Comparison of ENCODE assay signal across 8 cellular contexts in the genomic region with DNA sequence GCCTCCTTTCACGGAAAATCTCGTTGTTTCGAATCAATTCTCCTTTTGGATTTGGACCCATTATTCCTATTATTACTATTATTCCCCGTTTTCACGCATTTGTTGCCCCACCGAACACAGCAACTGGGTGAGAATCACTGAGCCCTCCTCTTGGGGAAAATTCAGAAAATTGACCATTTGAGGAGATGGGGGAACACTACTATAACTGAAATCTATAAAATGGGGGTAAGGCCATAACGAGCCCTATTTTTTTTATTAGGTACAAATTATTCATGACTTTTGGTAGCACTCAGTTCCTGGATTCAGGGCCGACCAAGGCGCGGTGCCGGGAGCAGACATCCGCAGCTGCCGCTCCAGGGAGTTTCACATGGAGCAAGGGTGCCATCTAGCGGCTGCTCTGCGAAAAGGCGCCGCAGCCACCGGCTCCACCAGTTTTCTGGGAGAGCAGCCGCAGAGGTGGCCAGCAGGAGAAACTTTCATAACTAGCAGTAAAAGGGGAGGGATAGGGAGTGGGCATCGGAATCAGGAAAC. TPM values are rescaled to one million over a fixed set of nuclear protein-coding genes. Genes with fewer than 3 reads are reported as not detected.
A peak's percentile ranks its signal among the peaks of the same experiment; 100 is the strongest.
DNase-seq lines count a peak whose midpoint lies in the region; ATAC-seq and TF ChIP-seq lines count a peak whose summit lies in the region.

No MANE protein-coding gene starts in this region.

- TF ChIP-seq CTCF in WTC11 (IDR thresholded peaks at IDR 0.05) (peak; percentile 92), MCF 10A (IDR thresholded peaks at IDR 0.05; ENCODE audit: unreplicated experiment) (peak; percentile 89)

- peak; percentile 29 for ATAC-seq in WTC11
- no peak for ATAC-seq in HG02970 (IDR thresholded peaks at IDR 0.05; ENCODE audit: low FRiP score, unreplicated experiment)

- BruUV-seq in MCF 10A (replicated peaks; lab: Mats Ljungman, UMichigan): no TSS peak

- peaks cover 25% of the 10 kb centered on the region for H3K4me1 Mint-ChIP-seq in WTC11
- H3K4me1 Mint-ChIP-seq in MCF 10A (ENCODE audit: insufficient read depth, unreplicated experiment): peaks cover 4% of the 10 kb centered on the region

- H3K27ac Mint-ChIP-seq in WTC11 (no peak overlapping the region), MCF 10A (ENCODE audit: low read depth, unreplicated experiment) (no peak overlapping the region)

- intact Hi-C loops in MCF 10A (cut with micrococcal nuclease): loop anchor here (1.0 to 2.0 kb wide), 5 partner anchors 310 to 593 kb away; no protein-coding TSS in a partner anchor

- CTCF ChIA-PET in WTC11 (lab: Charles Lee): interaction anchor here (0.9 to 2.8 kb wide), 17 partner anchors 12 to 592 kb away, joined by 3 to 13 read pairs (median 5); partner anchors contain the start of gene HOXB5
- CTCF ChIA-PET in MCF 10A (lab: Yijun Ruan, JAX): interaction anchor here (0.5 to 2.7 kb wide), 27 partner anchors 9 to 884 kb away, joined by 3 to 10 read pairs (median 4); no protein-coding TSS in a partner anchor

- H3K4me3 Mint-ChIP-seq in WTC11 (0 out of 2 replicates have a peak overlapping the region, but pooled peaks have one; percentile 25), MCF 10A (ENCODE audit: unreplicated experiment) (no peak overlapping the region)

- peaks cover 100% of the 10 kb centered on the region; the same call in 1 of the 2 replicates for H3K27me3 Mint-ChIP-seq in WTC11 (ENCODE audit: low read depth)
- H3K27me3 Mint-ChIP-seq in MCF 10A (ENCODE audit: insufficient read depth, unreplicated experiment): peaks cover 100% of the 10 kb centered on the region

- H3K36me3 Mint-ChIP-seq in WTC11: no peaks in the 10 kb centered on the region
- peaks cover 7% of the 10 kb centered on the region for H3K36me3 Mint-ChIP-seq in MCF 10A (ENCODE audit: insufficient read depth, unreplicated experiment)

- POLR2A ChIA-PET in WTC11 (lab: Charles Lee) (no interaction called here), MCF 10A (lab: Yijun Ruan, JAX) (no interaction called here)

- H3K9me3 Mint-ChIP-seq in WTC11 (no peaks in the 10 kb centered on the region), MCF 10A (ENCODE audit: unreplicated experiment) (no peaks in the 10 kb centered on the region)

- DNase-seq in NCI-H1417 (lab: John Stamatoyannopoulos, UW): peak; percentile 81 to 91 (median 87)
- no peak for DNase-seq in NCI-H1417 treated with DMSO at 0.1 percent for 48 hours (lab: John Stamatoyannopoulos, UW)
- DNase-seq in NCI-H2196 (lab: John Stamatoyannopoulos, UW; ENCODE audit: unreplicated experiment): peak; percentile 87
- peak; percentile 92 for DNase-seq in WTC11 (ENCODE audit: low spot score)
- DNase-seq in MCF 10A (ENCODE audit: unreplicated experiment): peak; percentile 77
- peak; percentile 89 for DNase-seq in inferior parietal cortex (ENCODE audit: extremely low spot score)
- peak; percentile 67 to 81 for DNase-seq in stimulated activated CD4-positive, alpha-beta T cell treated with anti-CD3 and anti-CD28 coated beads, Interleukin-12 subunit alpha, Interleukin-12 subunit beta, amount 100 ng/mL, for 24 hours (ENCODE audit: low read depth in 2 of 2)

TF ChIP-seq in WTC11, 78 proteins besides CTCF, POLR2A, EP300 and RAD21:
- TF ChIP-seq, protein P1, sequence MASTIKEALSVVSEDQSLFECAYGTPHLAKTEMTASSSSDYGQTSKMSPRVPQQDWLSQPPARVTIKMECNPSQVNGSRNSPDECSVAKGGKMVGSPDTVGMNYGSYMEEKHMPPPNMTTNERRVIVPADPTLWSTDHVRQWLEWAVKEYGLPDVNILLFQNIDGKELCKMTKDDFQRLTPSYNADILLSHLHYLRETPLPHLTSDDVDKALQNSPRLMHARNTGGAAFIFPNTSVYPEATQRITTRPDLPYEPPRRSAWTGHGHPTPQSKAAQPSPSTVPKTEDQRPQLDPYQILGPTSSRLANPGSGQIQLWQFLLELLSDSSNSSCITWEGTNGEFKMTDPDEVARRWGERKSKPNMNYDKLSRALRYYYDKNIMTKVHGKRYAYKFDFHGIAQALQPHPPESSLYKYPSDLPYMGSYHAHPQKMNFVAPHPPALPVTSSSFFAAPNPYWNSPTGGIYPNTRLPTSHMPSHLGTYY (CRISPR knock-in tag; IDR thresholded peaks at IDR 0.05): no peak
- no peak for TF ChIP-seq ZNF396 (CRISPR knock-in tag; IDR thresholded peaks at IDR 0.05; ENCODE audit: borderline replicate concordance)
- TF ChIP-seq, protein P2, sequence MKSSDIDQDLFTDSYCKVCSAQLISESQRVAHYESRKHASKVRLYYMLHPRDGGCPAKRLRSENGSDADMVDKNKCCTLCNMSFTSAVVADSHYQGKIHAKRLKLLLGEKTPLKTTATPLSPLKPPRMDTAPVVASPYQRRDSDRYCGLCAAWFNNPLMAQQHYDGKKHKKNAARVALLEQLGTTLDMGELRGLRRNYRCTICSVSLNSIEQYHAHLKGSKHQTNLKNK (CRISPR knock-in tag; IDR thresholded peaks at IDR 0.05): no peak
- 0 out of 2 replicates have a peak, but pooled peaks have one; percentile 20 for TF ChIP-seq GABPB1 (CRISPR knock-in tag; IDR thresholded peaks at IDR 0.05)
TF ChIP-seq in WTC11: peak in this region for 1.

RNA-seq across cellular contexts. Expression of gene HOXB8, which starts 3.3 kb away (rescaled TPM):
- total RNA-seq in WTC11 (2021): not detected in 3 replicates
- not detected in 2 replicates for total RNA-seq in MCF 10A (2022)

RNA-seq across cellular contexts. Expression of gene HOXB7, which starts 7.6 kb away (rescaled TPM):
- total RNA-seq in WTC11 (2021) (0.14 TPM in 1 of 3 replicates, not detected in the others), MCF 10A (2022) (not detected in 2 replicates)

RNA-seq across cellular contexts. Expression of gene HOXB9, which starts 7.7 kb away (rescaled TPM):
- 0.09 to 0.24 TPM (median 0.09 TPM) in 3 replicates for total RNA-seq in WTC11 (2021)
- 1.4 and 2.5 TPM in 2 replicates for total RNA-seq in MCF 10A (2022)

RNA-seq across cellular contexts. Expression of gene HOXB6, which starts 13.6 kb away (rescaled TPM):
- total RNA-seq in WTC11 (2021): 0.11 TPM in 1 of 3 replicates, not detected in the others
- total RNA-seq in MCF 10A (2022): 0.37 TPM in 1 of 2 replicates, not detected in the other

RNA-seq across cellular contexts. Expression of gene HOXB5, which starts 24.9 kb away (rescaled TPM):
- not detected in 3 replicates for total RNA-seq in WTC11 (2021)
- total RNA-seq in MCF 10A (2022): not detected in 2 replicates
